ENCODE assay signal across 11 cellular contexts in genomic region chr2:161200327-161200726, GRCh38. TPM values are rescaled to one million over a fixed set of nuclear protein-coding genes. Genes with fewer than 3 reads are reported as not detected.
DNase-seq lines count a peak whose midpoint lies in the region; ATAC-seq and TF ChIP-seq lines count a peak whose summit lies in the region.
"Had no signal": no experiment of that assay in that cellular context is flagged by ENCODE, and none has a peak within 500 bp of the region (broad histone marks: within the 10 kb centered on the region; RNA-seq: fewer than 3 reads in every experiment).

No MANE protein-coding gene starts in this region.

- WGBS in heart right ventricle, 2 donors: 89 to 91% methylated on average over 3 of the region's 3 CpGs

- H3K4me1 Mint-ChIP-seq in activated naive CD8-positive, alpha-beta T cell treated with anti-CD3 and anti-CD28 coated beads, Interleukin-2, amount 50 U/mL, for 24 hours: peaks cover 34% of the 10 kb centered on the region
- H3K4me1 Mint-ChIP-seq: neural progenitor cell had no signal

- no peaks in the 10 kb centered on the region for H3K9me3 Mint-ChIP-seq in activated naive CD8-positive, alpha-beta T cell treated with anti-CD3 and anti-CD28 coated beads, Interleukin-2, amount 50 U/mL, for 24 hours
- H3K9me3 Mint-ChIP-seq: neural progenitor cell had no signal

- peaks cover 0 to 19% (median 0%) of the 10 kb centered on the region in 9 donors for H3K4me1 ChIP-seq in heart right ventricle

- no peaks in the 10 kb centered on the region for H3K27me3 Mint-ChIP-seq in activated naive CD8-positive, alpha-beta T cell treated with anti-CD3 and anti-CD28 coated beads, Interleukin-2, amount 50 U/mL, for 24 hours

- intact Hi-C loops in heart right ventricle (cut with DNase I): no loop called here

- no peaks in the 10 kb centered on the region for H3K27me3 ChIP-seq in heart right ventricle
- H3K27me3 ChIP-seq: neural progenitor cell had no signal

- no peak for TF ChIP-seq POLR2A in GM18505 (IDR thresholded peaks at IDR 0.05; ENCODE audit: borderline replicate concordance, extremely low read depth, insufficient read depth, insufficient read length)

- peaks cover 33% of the 10 kb centered on the region for H3K36me3 Mint-ChIP-seq in activated naive CD8-positive, alpha-beta T cell treated with anti-CD3 and anti-CD28 coated beads, Interleukin-2, amount 50 U/mL, for 24 hours (ENCODE audit: low read depth)

- peak overlapping the region; percentile 68 for H3K27ac Mint-ChIP-seq in activated naive CD8-positive, alpha-beta T cell treated with anti-CD3 and anti-CD28 coated beads, Interleukin-2, amount 50 U/mL, for 24 hours
- H3K27ac Mint-ChIP-seq: neural progenitor cell had no signal

- no peak for TF ChIP-seq CTCF in heart right ventricle (IDR thresholded peaks at IDR 0.05)

- H3K4me3 Mint-ChIP-seq in activated naive CD8-positive, alpha-beta T cell treated with anti-CD3 and anti-CD28 coated beads, Interleukin-2, amount 50 U/mL, for 24 hours: peak overlapping the region; percentile 38
- H3K4me3 Mint-ChIP-seq: neural progenitor cell had no signal

- peak; percentile 7 for ATAC-seq in GM18505 (IDR thresholded peaks at IDR 0.05; ENCODE audit: unreplicated experiment)
- peak; percentile 29 for ATAC-seq in GM19372 (IDR thresholded peaks at IDR 0.05; ENCODE audit: low read depth, unreplicated experiment)
- peak; percentile 22 for ATAC-seq in HG03108 (IDR thresholded peaks at IDR 0.05; ENCODE audit: unreplicated experiment)
- ATAC-seq in activated naive CD8-positive, alpha-beta T cell treated with anti-CD3 and anti-CD28 coated beads, Interleukin-2, amount 50 U/mL, for 24 hours: no peak
- no peak for ATAC-seq in heart right ventricle
- ATAC-seq: left colon had no signal

- DNase-seq in activated naive CD8-positive, alpha-beta T cell treated with anti-CD3 and anti-CD28 coated beads, Interleukin-2, amount 50 U/mL, for 24 hours: no peak
- DNase-seq in heart right ventricle: no peak
- DNase-seq in DMS53 (lab: John Stamatoyannopoulos, UW): no peak
- no peak for DNase-seq in NCI-H2081 (lab: John Stamatoyannopoulos, UW)
- DNase-seq: effector memory CD4-positive, alpha-beta T cell; left colon; T-helper 9 cell had no signal

- H3K4me3 ChIP-seq in heart right ventricle: no peak overlapping the region
- H3K4me3 ChIP-seq: neural progenitor cell had no signal

- H3K27ac ChIP-seq in heart right ventricle: no peak overlapping the region
- H3K27ac ChIP-seq: neural progenitor cell had no signal

- peaks cover 0 to 47% (median 5%) of the 10 kb centered on the region in 9 donors for H3K36me3 ChIP-seq in heart right ventricle

- H3K9me3 ChIP-seq in heart right ventricle: no peaks in the 10 kb centered on the region

RNA-seq across cellular contexts. Expression of gene TANK, which starts 40.1 kb away (rescaled TPM):
- 10 to 100 TPM; 25.0 to 39.7 (median 31.4) TPM for total RNA-seq in heart right ventricle
- 10 to 100 TPM; 20.4 to 24.3 TPM for polyA plus RNA-seq in heart right ventricle

Comparison
In these comparisons a context has a peak if more than half of its experiments do, and no peak if none do; other contexts are left out.
1. ATAC-seq: peak in GM18505 (single experiment), GM19372 (single experiment) and HG03108 (single experiment); none in activated naive CD8-positive, alpha-beta T cell treated with anti-CD3 and anti-CD28 coated beads, Interleukin-2, amount 50 U/mL, for 24 hours (single experiment) and heart right ventricle (0 of 8).